Comparison of ENCODE assay signal across 18 cellular contexts in the genomic region with DNA sequence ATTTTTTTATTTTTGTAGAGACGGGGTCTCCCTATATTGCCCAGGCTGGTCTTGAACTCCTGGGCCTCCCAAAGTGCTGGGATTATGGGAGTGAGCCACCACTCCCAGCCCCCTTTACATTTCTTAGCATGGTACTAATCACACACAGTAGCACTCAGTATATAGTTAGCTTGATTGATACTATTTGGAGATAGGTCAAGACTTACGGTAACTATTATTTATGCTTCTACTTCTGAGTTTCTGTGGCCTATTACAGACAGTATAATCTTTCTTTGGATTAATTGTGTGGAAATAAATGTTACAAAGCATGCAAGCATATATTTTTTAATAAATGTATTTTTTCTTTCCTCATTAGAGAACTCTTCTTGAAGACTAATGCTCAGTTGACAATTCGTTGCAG.
"Had no signal": no experiment of that assay in that cellular context is flagged by ENCODE, and none has a peak within 500 bp of the region (broad histone marks: within the 10 kb centered on the region; RNA-seq: fewer than 3 reads in every experiment).

No MANE protein-coding gene starts in this region.

- DNase-seq: activated CD4-positive, alpha-beta T cell treated with anti-CD3 and anti-CD28 coated beads, Interleukin-2, amount 10 ng/mL, durations not matched to agents 7 days and 5 days; activated CD4-positive, CD25-positive, alpha-beta regulatory T cell treated with anti-CD3 and anti-CD28 coated beads, Interleukin-2, amount 50 U/mL, for 72 hours; activated naive CD4-positive, alpha-beta T cell treated with Interleukin-2 at 50 U/mL for 16 hours; activated naive CD8-positive, alpha-beta T cell treated with anti-CD3 and anti-CD28 coated beads for 36 hours; activated T-cell treated with anti-CD3 and anti-CD28 coated beads, Interleukin-2, amount 50 U/mL, for 24 hours; left lung; naive thymus-derived CD8-positive, alpha-beta T cell; retina; sigmoid colon; spleen; stimulated activated CD4-positive, alpha-beta T cell treated with anti-CD3 and anti-CD28 coated beads, Interleukin-4, amount 100 ng/mL, for 1 hour; stimulated activated naive CD4-positive, alpha-beta T cell treated with Interleukin-2 at 50 U/mL for 16 hours; WERI-Rb-1 had no signal

- FAIRE-seq: TTC549 had no signal

- H3K27me3 ChIP-seq: left lung, neural progenitor cell, sigmoid colon, spleen, vagina had no signal

- H3K4me1 ChIP-seq: left lung, neural progenitor cell, sigmoid colon, spleen, vagina had no signal

- ATAC-seq: left lung; naive thymus-derived CD8-positive, alpha-beta T cell had no signal

- H3K4me3 ChIP-seq: left lung, lung, neural progenitor cell, sigmoid colon, spleen, thoracic aorta, vagina had no signal

- H3K27ac ChIP-seq: left lung, neural progenitor cell, sigmoid colon, spleen, thoracic aorta, vagina, WERI-Rb-1 had no signal

- H3K9ac ChIP-seq: neural progenitor cell had no signal

- H2AFZ ChIP-seq: neural progenitor cell had no signal

- H3K9me3 ChIP-seq: left lung, sigmoid colon, spleen, thoracic aorta, vagina had no signal

- H3K4me2 ChIP-seq: neural progenitor cell had no signal
